10 cellular contexts compared by ENCODE assay signal in genomic region chr10:95559466-95559865, GRCh38. TPM values are rescaled to one million over a fixed set of nuclear protein-coding genes. Genes with fewer than 3 reads are reported as not detected.
DNase-seq lines count a peak whose midpoint lies in the region; ATAC-seq and TF ChIP-seq lines count a peak whose summit lies in the region.
"Had no signal": no experiment of that assay in that cellular context is flagged by ENCODE, and none has a peak within 500 bp of the region (broad histone marks: within the 10 kb centered on the region; RNA-seq: fewer than 3 reads in every experiment).

No MANE protein-coding gene starts in this region.

- H3K4me1 Mint-ChIP-seq in activated T-helper 1 cell treated with anti-CD3 and anti-CD28 coated beads, Interleukin-12 subunit alpha, Interleukin-12 subunit beta, Interleukin-2, Interleukin-4 antibody, amounts not matched to agents 30 ng/mL and 10 ng/mL and 1 ng/mL, durations not matched to agents 14 hours and 24 hours and 36 hours (ENCODE audit: low read depth), result peaks cover 15% of the 10 kb centered on the region
- H3K4me1 Mint-ChIP-seq in immature natural killer cell, result peaks cover 10 to 12% of the 10 kb centered on the region in 2 donors

- no peaks in the 10 kb centered on the region for H3K36me3 ChIP-seq in gastrocnemius medialis
- H3K36me3 ChIP-seq: thyroid gland had no signal

- no peak for ATAC-seq in gastrocnemius medialis
- no peak for ATAC-seq in omental fat pad (ENCODE audit: low FRiP score)

- H3K36me3 Mint-ChIP-seq in activated T-helper 1 cell treated with anti-CD3 and anti-CD28 coated beads, Interleukin-12 subunit alpha, Interleukin-12 subunit beta, Interleukin-2, Interleukin-4 antibody, amounts not matched to agents 30 ng/mL and 10 ng/mL and 1 ng/mL, durations not matched to agents 14 hours and 24 hours and 36 hours (ENCODE audit: low read depth), result no peaks in the 10 kb centered on the region
- no peaks in the 10 kb centered on the region for H3K36me3 Mint-ChIP-seq in immature natural killer cell

- peak overlapping the region; percentile 86 to 98 (median 88) for H3K4me3 ChIP-seq in gastrocnemius medialis

- CTCF ChIA-PET in RWPE1 (lab: Yijun Ruan, JAX), result interaction anchor here (1.5 kb wide), 1 partner anchor 129 kb away, joined by 7 read pairs; no protein-coding TSS in a partner anchor

- no peaks in the 10 kb centered on the region for H3K9me3 ChIP-seq in gastrocnemius medialis
- H3K9me3 ChIP-seq: thyroid gland had no signal

- intact Hi-C loops in activated T-helper 1 cell treated with anti-CD3 and anti-CD28 coated beads, Interleukin-12 subunit alpha, Interleukin-12 subunit beta, Interleukin-2, Interleukin-4 antibody, amounts not matched to agents 30 ng/mL and 10 ng/mL and 1 ng/mL, durations not matched to agents 14 hours and 24 hours and 36 hours (cut with micrococcal nuclease), result no loop called here
- intact Hi-C loops in gastrocnemius medialis (cut with DNase I; ENCODE audit: low total_unique reads), result no loop called here

- H3K9me3 Mint-ChIP-seq in activated T-helper 1 cell treated with anti-CD3 and anti-CD28 coated beads, Interleukin-12 subunit alpha, Interleukin-12 subunit beta, Interleukin-2, Interleukin-4 antibody, amounts not matched to agents 30 ng/mL and 10 ng/mL and 1 ng/mL, durations not matched to agents 14 hours and 24 hours and 36 hours, result no peaks in the 10 kb centered on the region
- peaks cover 0 to 1% (median 0%) of the 10 kb centered on the region in 6 donors for H3K9me3 Mint-ChIP-seq in immature natural killer cell

- no peak overlapping the region for H3K27ac Mint-ChIP-seq in activated T-helper 1 cell treated with anti-CD3 and anti-CD28 coated beads, Interleukin-12 subunit alpha, Interleukin-12 subunit beta, Interleukin-2, Interleukin-4 antibody, amounts not matched to agents 30 ng/mL and 10 ng/mL and 1 ng/mL, durations not matched to agents 14 hours and 24 hours and 36 hours
- H3K27ac Mint-ChIP-seq in immature natural killer cell, result no peak overlapping the region

- peak overlapping the region; percentile 84 to 96 (median 91) for H3K27ac ChIP-seq in gastrocnemius medialis
- no peak overlapping the region for H3K27ac ChIP-seq in RWPE1

- in situ Hi-C loops in gastrocnemius medialis (cut with MboI; ENCODE audit: low sequenced_read_pairs in 4 of 4), result no loop called here

- H3K27me3 Mint-ChIP-seq in activated T-helper 1 cell treated with anti-CD3 and anti-CD28 coated beads, Interleukin-12 subunit alpha, Interleukin-12 subunit beta, Interleukin-2, Interleukin-4 antibody, amounts not matched to agents 30 ng/mL and 10 ng/mL and 1 ng/mL, durations not matched to agents 14 hours and 24 hours and 36 hours (ENCODE audit: insufficient read depth), result peaks cover 42% of the 10 kb centered on the region
- peaks cover 0 to 4% (median 3%) of the 10 kb centered on the region in 3 donors for H3K27me3 Mint-ChIP-seq in immature natural killer cell (ENCODE audit: low read depth in 3 of 3)

- TF ChIP-seq CTCF in gastrocnemius medialis (IDR thresholded peaks at IDR 0.05 in 4 of 5, conservative IDR thresholded peaks at IDR 0.05 in 1 of 5), result no peak
- TF ChIP-seq CTCF in RWPE1 (conservative IDR thresholded peaks at IDR 0.05; ENCODE audit: low read depth), result no peak
- TF ChIP-seq CTCF in omental fat pad (IDR thresholded peaks at IDR 0.05), result no peak

- no peaks in the 10 kb centered on the region for H3K27me3 ChIP-seq in gastrocnemius medialis
- H3K27me3 ChIP-seq: thyroid gland had no signal

- no peak for TF ChIP-seq POLR2A in gastrocnemius medialis (IDR thresholded peaks at IDR 0.05)

- DNase-seq in NCI-H146 (lab: John Stamatoyannopoulos, UW) (peak; percentile 20), NCI-H146 treated with DMSO at 0.1 percent for 48 hours (lab: John Stamatoyannopoulos, UW; ENCODE audit: unreplicated experiment) (no peak), immature natural killer cell (no peak), gastrocnemius medialis (no peak), RWPE1 (ENCODE audit: low spot score) (no peak), omental fat pad (ENCODE audit: low spot score) (no peak)
- no peak for DNase-seq in activated T-helper 1 cell treated with anti-CD3 and anti-CD28 coated beads, Interleukin-12 subunit alpha, Interleukin-12 subunit beta, Interleukin-2, Interleukin-4 antibody, amounts not matched to agents 30 ng/mL and 10 ng/mL and 1 ng/mL, durations not matched to agents 14 hours and 24 hours and 36 hours (ENCODE audit: low spot score)
- no peak for DNase-seq in central memory CD4-positive, alpha-beta T cell
- DNase-seq: 8988T, thyroid gland had no signal

- H3K4me3 Mint-ChIP-seq in activated T-helper 1 cell treated with anti-CD3 and anti-CD28 coated beads, Interleukin-12 subunit alpha, Interleukin-12 subunit beta, Interleukin-2, Interleukin-4 antibody, amounts not matched to agents 30 ng/mL and 10 ng/mL and 1 ng/mL, durations not matched to agents 14 hours and 24 hours and 36 hours, result peak overlapping the region; percentile 73
- peak overlapping the region; percentile 56 to 99 (median 70) for H3K4me3 Mint-ChIP-seq in immature natural killer cell

- POLR2A ChIA-PET in RWPE1 (lab: Yijun Ruan, JAX; ENCODE audit: low non-redundant PET), result no interaction called here

- H3K4me1 ChIP-seq in gastrocnemius medialis, result peaks cover 30 to 52% of the 10 kb centered on the region in 2 donors

RNA-seq across cellular contexts. Expression of gene SORBS1, which starts 1.7 kb away (rescaled TPM):
- total RNA-seq in activated T-helper 1 cell treated with anti-CD3 and anti-CD28 coated beads, Interleukin-12 subunit alpha, Interleukin-12 subunit beta, Interleukin-2, Interleukin-4 antibody, amounts not matched to agents 30 ng/mL and 10 ng/mL and 1 ng/mL, durations not matched to agents 14 hours and 24 hours and 36 hours, result 0.59 and 0.73 TPM in 2 replicates
- 1 to 10 TPM in 1 of 3 donors, under 1 TPM in 2; 0.33 to 1.8 (median 0.82) TPM for polyA plus RNA-seq in immature natural killer cell
- total RNA-seq in gastrocnemius medialis, result 100 to 1,000 TPM; 146 to 331 (median 186) TPM
- 1,000 to 10,000 TPM in 1 of 4 donors, 100 to 1,000 TPM in 3; 120 to 1,051 (median 449) TPM for total RNA-seq in omental fat pad

Comparison
In these comparisons a context has a peak if more than half of its experiments do, and no peak if none do; other contexts are left out.
1. RNA of gene SORBS1, which starts 1.7 kb away (total RNA-seq): 120 to 1,051 TPM in omental fat pad and 146 to 331 TPM in gastrocnemius medialis; 0.59 to 0.73 TPM in activated T-helper 1 cell treated with anti-CD3 and anti-CD28 coated beads, Interleukin-12 subunit alpha, Interleukin-12 subunit beta, Interleukin-2, Interleukin-4 antibody, amounts not matched to agents 30 ng/mL and 10 ng/mL and 1 ng/mL, durations not matched to agents 14 hours and 24 hours and 36 hours; every median in the first group is over 10 times any median in the second.